11 cellular contexts compared by ENCODE assay signal in the genomic region with DNA sequence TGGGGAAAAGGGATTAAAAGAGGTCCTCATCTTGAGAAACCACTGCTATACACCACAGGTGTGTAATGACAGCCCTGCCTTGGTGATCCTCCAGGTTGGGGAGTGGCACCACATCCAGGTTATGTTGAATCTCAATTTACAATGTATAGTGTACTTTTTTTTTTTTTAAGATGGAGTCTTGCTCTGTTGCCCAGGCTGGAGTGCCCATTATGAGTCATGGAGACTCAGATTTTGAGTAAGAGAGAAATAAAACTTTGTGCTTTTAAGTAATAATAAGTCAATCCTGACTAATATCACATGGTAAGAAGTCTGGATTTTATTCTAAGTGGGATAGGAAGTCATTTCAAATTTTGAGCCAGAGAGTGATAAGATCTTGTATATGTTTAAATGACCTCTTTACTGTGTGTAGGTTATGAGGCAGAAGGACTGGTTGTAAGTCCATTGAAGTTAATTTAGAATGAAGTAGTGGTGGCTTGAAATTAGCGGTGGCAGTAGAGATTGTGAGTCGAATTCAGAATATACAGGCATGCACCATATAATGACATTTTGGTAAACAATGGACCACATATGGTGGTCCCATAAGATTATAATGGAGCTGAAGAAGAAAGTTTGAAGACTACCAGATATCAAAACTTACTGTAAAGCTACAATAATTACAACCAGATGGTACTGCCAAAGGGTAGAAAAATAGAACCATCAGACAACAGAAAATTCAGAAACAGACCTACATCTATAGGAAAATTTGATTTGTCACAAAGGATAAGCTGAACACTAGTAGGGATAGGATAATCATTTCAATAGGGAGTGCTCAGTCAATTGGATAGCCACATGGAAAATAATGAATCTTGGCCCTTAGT. TPM values are rescaled to one million over a fixed set of nuclear protein-coding genes. Genes with fewer than 3 reads are reported as not detected.
A peak's percentile ranks its signal among the peaks of the same experiment; 100 is the strongest.
DNase-seq lines count a peak whose midpoint lies in the region; ATAC-seq, FAIRE-seq and TF ChIP-seq lines count a peak whose summit lies in the region.
"Had no signal": no experiment of that assay in that cellular context is flagged by ENCODE, and none has a peak within 500 bp of the region (broad histone marks: within the 10 kb centered on the region; RNA-seq: fewer than 3 reads in every experiment).

No MANE protein-coding gene starts in this region.

- peaks cover 0 to 5% (median 0%) of the 10 kb centered on the region in 11 experiments; a peak in 1 of 22 replicates for H3K36me3 ChIP-seq in BLaER1 treated with 17β-estradiol and CSF1 and Interleukin-3, amounts not matched to agents 10 nM and 100 nM
- H3K36me3 ChIP-seq in mesenchymal stem cell (ENCODE audit: control insufficient read depth in 1 of 2, insufficient read depth in 2 of 2, low read depth in 1 of 2, low read length in 2 of 2) (no peaks in the 10 kb centered on the region), Caco-2 (ENCODE audit: control insufficient read depth, insufficient read depth, low read length) (no peaks in the 10 kb centered on the region)

- H3K9me3 Mint-ChIP-seq in activated T-helper 17 cell treated with anti-CD3 and anti-CD28 coated beads, Interleukin-2, amount 50 U/mL, for 72 hours, result peaks cover 8% of the 10 kb centered on the region
- H3K9me3 Mint-ChIP-seq in effector memory CD8-positive, alpha-beta T cell, result no peaks in the 10 kb centered on the region
- no peaks in the 10 kb centered on the region for H3K9me3 Mint-ChIP-seq in Caco-2 (ENCODE audit: unreplicated experiment)

- H3K9ac ChIP-seq in BLaER1 treated with 17β-estradiol and CSF1 and Interleukin-3, amounts not matched to agents 10 nM and 100 nM, result peak overlapping the region in 4 of 11 experiments; percentile 62 to 88 (median 80); a peak in 6 of 22 replicates
- peak overlapping the region; percentile 85 for H3K9ac ChIP-seq in mesenchymal stem cell (ENCODE audit: low read length)

- peak overlapping the region in 1 of 2 experiments; percentile 73 for H3K18ac ChIP-seq in mesenchymal stem cell (ENCODE audit: low read depth in 1 of 2, low read length in 2 of 2)

- no peak for TF ChIP-seq CTCF in Caco-2 (IDR thresholded peaks at IDR 0.05; ENCODE audit: insufficient read depth in 1 of 2, low read depth in 1 of 2, low read length in 1 of 2, severe bottlenecking in 1 of 2, unreplicated experiment in 1 of 2)

- no peak overlapping the region for H2BK15ac ChIP-seq in mesenchymal stem cell (ENCODE audit: low read depth, poor library complexity, severe bottlenecking)

- peak overlapping the region; percentile 61 for H3K4me3 Mint-ChIP-seq in activated T-helper 17 cell treated with anti-CD3 and anti-CD28 coated beads, Interleukin-2, amount 50 U/mL, for 72 hours
- no peak overlapping the region for H3K4me3 Mint-ChIP-seq in effector memory CD8-positive, alpha-beta T cell
- H3K4me3 Mint-ChIP-seq in Caco-2 (ENCODE audit: unreplicated experiment), result no peak overlapping the region

- no TSS peak for BruUV-seq in Caco-2 (replicated peaks; lab: Mats Ljungman, UMichigan)

- CTCF ChIA-PET in Caco-2 (lab: Charles Lee), result no interaction called here

- H3K27ac Mint-ChIP-seq in activated T-helper 17 cell treated with anti-CD3 and anti-CD28 coated beads, Interleukin-2, amount 50 U/mL, for 72 hours, result peak overlapping the region; percentile 85
- peak overlapping the region in 1 of 2 donors; percentile 92 for H3K27ac Mint-ChIP-seq in effector memory CD8-positive, alpha-beta T cell
- H3K27ac Mint-ChIP-seq in Caco-2 (ENCODE audit: unreplicated experiment), result no peak overlapping the region

- no peak overlapping the region for H2AFZ ChIP-seq in mesenchymal stem cell (ENCODE audit: low read depth, low read length)

- ATAC-seq in activated T-helper 17 cell treated with anti-CD3 and anti-CD28 coated beads, Interleukin-2, amount 50 U/mL, for 72 hours (replicated peaks), result peak; percentile 49
- ATAC-seq in effector memory CD8-positive, alpha-beta T cell (replicated peaks), result no peak
- ATAC-seq in GM19395 (IDR thresholded peaks at IDR 0.05; ENCODE audit: unreplicated experiment), result no peak

- peak overlapping the region; percentile 9 to 89 (median 70); a peak in 16 of 22 replicates for H3K4me2 ChIP-seq in BLaER1 treated with 17β-estradiol and CSF1 and Interleukin-3, amounts not matched to agents 10 nM and 100 nM
- no peak overlapping the region for H3K4me2 ChIP-seq in mesenchymal stem cell (ENCODE audit: low read length, poor library complexity, severe bottlenecking)

- peaks cover 8 to 74% (median 27%) of the 10 kb centered on the region in 10 experiments; a peak in 19 of 20 replicates for H3K4me1 ChIP-seq in BLaER1 treated with 17β-estradiol and CSF1 and Interleukin-3, amounts not matched to agents 10 nM and 100 nM
- peaks cover 7% of the 10 kb centered on the region for H3K4me1 ChIP-seq in mesenchymal stem cell (ENCODE audit: control insufficient read depth, insufficient read depth, low read depth, low read length)
- no peaks in the 10 kb centered on the region for H3K4me1 ChIP-seq in Caco-2

- no peak overlapping the region for H4K91ac ChIP-seq in mesenchymal stem cell (ENCODE audit: low read length)

- WGBS in mesenchymal stem cell, result 44% methylated on average over 2 of the region's 2 CpGs

- H3K36me3 Mint-ChIP-seq in activated T-helper 17 cell treated with anti-CD3 and anti-CD28 coated beads, Interleukin-2, amount 50 U/mL, for 72 hours (ENCODE audit: low read depth), result peaks cover 20% of the 10 kb centered on the region
- H3K36me3 Mint-ChIP-seq in effector memory CD8-positive, alpha-beta T cell (ENCODE audit: insufficient read depth), result no peaks in the 10 kb centered on the region
- H3K36me3 Mint-ChIP-seq in Caco-2 (ENCODE audit: insufficient read depth, unreplicated experiment), result no peaks in the 10 kb centered on the region

- H3K79me1 ChIP-seq in mesenchymal stem cell (replicated peaks; ENCODE audit: low read length, poor library complexity, severe bottlenecking), result no peaks in the 10 kb centered on the region

- H3K4me3 ChIP-seq in BLaER1 treated with 17β-estradiol and CSF1 and Interleukin-3, amounts not matched to agents 10 nM and 100 nM, result no peak overlapping the region
- H3K4me3 ChIP-seq in mesenchymal stem cell (ENCODE audit: insufficient read depth in 1 of 2, low read depth in 1 of 2, low read length in 2 of 2) (no peak overlapping the region), Caco-2 (ENCODE audit: low read depth, low read length) (no peak overlapping the region)

- POLR2A ChIA-PET in Caco-2 (lab: Charles Lee), result no interaction called here

- FAIRE-seq in GM19239 (lab: Jason Lieb, UNC), result peak; percentile 48
- FAIRE-seq: islet of Langerhans had no signal

- H3K4ac ChIP-seq in mesenchymal stem cell (ENCODE audit: low read depth in 1 of 2, low read length in 2 of 2), result no peak overlapping the region

- H4K8ac ChIP-seq in mesenchymal stem cell (ENCODE audit: low read length), result no peak overlapping the region

- no peaks in the 10 kb centered on the region for H3K27me3 Mint-ChIP-seq in activated T-helper 17 cell treated with anti-CD3 and anti-CD28 coated beads, Interleukin-2, amount 50 U/mL, for 72 hours
- no peaks in the 10 kb centered on the region for H3K27me3 Mint-ChIP-seq in effector memory CD8-positive, alpha-beta T cell
- no peaks in the 10 kb centered on the region for H3K27me3 Mint-ChIP-seq in Caco-2 (ENCODE audit: insufficient read depth, unreplicated experiment)

- H3K4me1 Mint-ChIP-seq in activated T-helper 17 cell treated with anti-CD3 and anti-CD28 coated beads, Interleukin-2, amount 50 U/mL, for 72 hours, result peaks cover 42% of the 10 kb centered on the region
- H3K4me1 Mint-ChIP-seq in effector memory CD8-positive, alpha-beta T cell (ENCODE audit: low read depth in 2 of 2), result peaks cover 6 to 11% of the 10 kb centered on the region in 2 donors
- H3K4me1 Mint-ChIP-seq in Caco-2 (ENCODE audit: low read depth, unreplicated experiment), result no peaks in the 10 kb centered on the region

- peaks cover 0 to 11% (median 0%) of the 10 kb centered on the region in 11 experiments; a peak in 4 of 22 replicates for H3K9me3 ChIP-seq in BLaER1 treated with 17β-estradiol and CSF1 and Interleukin-3, amounts not matched to agents 10 nM and 100 nM (replicated peaks in 1 of 11)
- H3K9me3 ChIP-seq in mesenchymal stem cell (ENCODE audit: control insufficient read depth, low read length), result no peaks in the 10 kb centered on the region
- H3K9me3 ChIP-seq in Caco-2, result no peaks in the 10 kb centered on the region

- intact Hi-C loops in Caco-2 (cut with micrococcal nuclease; ENCODE audit: unreplicated experiment), result no loop called here

- no peak overlapping the region for H2BK120ac ChIP-seq in mesenchymal stem cell (ENCODE audit: low read depth, low read length)

- H2BK5ac ChIP-seq in mesenchymal stem cell (ENCODE audit: low read depth, low read length, poor library complexity, severe bottlenecking), result no peak overlapping the region

- H2BK12ac ChIP-seq in mesenchymal stem cell (ENCODE audit: low read length in 2 of 2), result peak overlapping the region; percentile 14 to 94

- DNase-seq in GM19239 (ENCODE audit: insufficient read length, low spot score) (no peak), mesenchymal stem cell (peak; percentile 28), 8988T (no peak), Caco-2 (no peak)
- no peak for DNase-seq in effector memory CD8-positive, alpha-beta T cell
- DNase-seq: H7, NCI-H2081 had no signal

- H4K20me1 ChIP-seq in BLaER1 treated with 17β-estradiol and CSF1 and Interleukin-3, amounts not matched to agents 10 nM and 100 nM, result no peaks in the 10 kb centered on the region

- H3K14ac ChIP-seq in mesenchymal stem cell (ENCODE audit: low read length in 2 of 2), result no peak overlapping the region

- no peaks in the 10 kb centered on the region for H3K27me3 ChIP-seq in BLaER1 treated with 17β-estradiol and CSF1 and Interleukin-3, amounts not matched to agents 10 nM and 100 nM
- H3K27me3 ChIP-seq in mesenchymal stem cell (ENCODE audit: control insufficient read depth in 1 of 2, insufficient read depth in 1 of 2, low read length in 2 of 2) (no peaks in the 10 kb centered on the region), Caco-2 (replicated peaks; ENCODE audit: control insufficient read depth, insufficient read depth, low read length) (no peaks in the 10 kb centered on the region)

- H3K27ac ChIP-seq in BLaER1 treated with 17β-estradiol and CSF1 and Interleukin-3, amounts not matched to agents 10 nM and 100 nM, result peak overlapping the region; percentile 60 to 99 (median 77); a peak in 18 of 22 replicates
- H3K27ac ChIP-seq in mesenchymal stem cell (ENCODE audit: low read length, poor library complexity, severe bottlenecking), result no peak overlapping the region

- H3K23ac ChIP-seq in mesenchymal stem cell (ENCODE audit: low read length in 2 of 2), result no peak overlapping the region

- H2AK5ac ChIP-seq in mesenchymal stem cell (ENCODE audit: low read length, severe bottlenecking), result no peak overlapping the region

RNA-seq across cellular contexts. Expression of gene POPDC2, which starts 20.7 kb away (rescaled TPM):
- 1 to 10 TPM; 4.0 to 4.7 TPM for total RNA-seq in activated T-helper 17 cell treated with anti-CD3 and anti-CD28 coated beads, Interleukin-2, amount 50 U/mL, for 72 hours
- polyA plus RNA-seq in mesenchymal stem cell (2013, experiment 1 of 2), result 0.40 TPM
- polyA plus RNA-seq in mesenchymal stem cell (2013, experiment 2 of 2), result 0.45 TPM
- 0.77 and 1.4 TPM in 2 replicates for total RNA-seq in Caco-2 (2022)

RNA-seq across cellular contexts. Expression of gene COX17, which starts 37.5 kb away (rescaled TPM):
- total RNA-seq in activated T-helper 17 cell treated with anti-CD3 and anti-CD28 coated beads, Interleukin-2, amount 50 U/mL, for 72 hours, result 10 to 100 TPM; 55.7 to 65.4 TPM
- polyA plus RNA-seq in mesenchymal stem cell (2013, experiment 1 of 2), result 62.6 TPM
- 62.2 TPM for polyA plus RNA-seq in mesenchymal stem cell (2013, experiment 2 of 2)
- total RNA-seq in Caco-2 (2022), result 43.6 and 44.9 TPM in 2 replicates

RNA-seq across cellular contexts. Expression of gene PLA1A, which starts 42.0 kb away (rescaled TPM):
- total RNA-seq in activated T-helper 17 cell treated with anti-CD3 and anti-CD28 coated beads, Interleukin-2, amount 50 U/mL, for 72 hours, result under 1 TPM; 0.34 to 0.39 TPM
- 0.10 TPM for polyA plus RNA-seq in mesenchymal stem cell (2013, experiment 1 of 2)
- 0.12 TPM for polyA plus RNA-seq in mesenchymal stem cell (2013, experiment 2 of 2)
- 0.46 and 0.75 TPM in 2 replicates for total RNA-seq in Caco-2 (2022)
- total RNA-seq: H7 had no signal
